In genomic region chr2:22478329-22478728, GRCh38 we compare ENCODE assay signal across 33 cellular contexts.
"Had no signal": no experiment of that assay in that cellular context is flagged by ENCODE, and none has a peak within 500 bp of the region (broad histone marks: within the 10 kb centered on the region; RNA-seq: fewer than 3 reads in every experiment).

No MANE protein-coding gene starts in this region.

- H3K4me3 ChIP-seq: MG63 had no signal

- H3K27me3 ChIP-seq: MG63 had no signal

- DNase-seq: Karpas-422, Kasumi-1, MG63, MM.1S, MV-4-11, NCI-H1048, NCI-H1092, NCI-H1092 treated with DMSO at 0.1 percent for 48 hours, NCI-H1105, NCI-H1105 treated with DMSO at 0.1 percent for 48 hours, NCI-H1417, NCI-H1417 treated with DMSO at 0.1 percent for 48 hours, NCI-H1436, NCI-H1436 treated with DMSO at 0.1 percent for 48 hours, NCI-H146, NCI-H1694, NCI-H1694 treated with DMSO at 0.1 percent for 48 hours, NCI-H187, NCI-H187 treated with DMSO at 0.1 percent for 48 hours, NCI-H1930, NCI-H2029, NCI-H2029 treated with DMSO at 0.1 percent for 48 hours, NCI-H2081 treated with DMSO at 0.1 percent for 48 hours, NCI-H2107, NCI-H2171, NCI-H2171 treated with DMSO at 0.1 percent for 48 hours, NCI-H2227 treated with DMSO at 0.1 percent for 48 hours, NCI-H226, NCI-H345, NCI-H446, NCI-H446 treated with DMSO at 0.1 percent for 48 hours, NCI-H510A, NCI-H510A treated with DMSO at 0.1 percent for 48 hours had no signal

- H3K36me3 ChIP-seq: MG63 had no signal

- H3K9me3 ChIP-seq: MG63 had no signal
